Comparison of ENCODE assay signal across 8 cellular contexts in genomic region chr2:170817247-170817998, GRCh38. TPM values are rescaled to one million over a fixed set of nuclear protein-coding genes. Genes with fewer than 3 reads are reported as not detected.
A peak's percentile ranks its signal among the peaks of the same experiment; 100 is the strongest.
DNase-seq lines count a peak whose midpoint lies in the region; ATAC-seq and TF ChIP-seq lines count a peak whose summit lies in the region.

No MANE protein-coding gene starts in this region.

- H3K27ac ChIP-seq in HUES6 (ENCODE audit: low read depth, low read length) = peak overlapping the region; percentile 22; the same call in 1 of the 2 replicates
- H3K27ac ChIP-seq in gastroesophageal sphincter = no peak overlapping the region
- no peak overlapping the region for H3K27ac ChIP-seq in gastrocnemius medialis

- 0 to 2% methylated on average over 11 to 13 of the region's 59 CpGs for WGBS in gastroesophageal sphincter (ENCODE audit: low coverage in 1 of 2), 2 donors

- TF ChIP-seq POLR2A in gastroesophageal sphincter (IDR thresholded peaks at IDR 0.05) (no peak), gastrocnemius medialis (IDR thresholded peaks at IDR 0.05) (no peak)

- H3K36me3 ChIP-seq in HUES6 (ENCODE audit: control insufficient read depth, insufficient read depth, low read length) (peaks cover 5% of the 10 kb centered on the region; the same call in 1 of the 2 replicates), gastroesophageal sphincter (no peaks in the 10 kb centered on the region), gastrocnemius medialis (no peaks in the 10 kb centered on the region)

- H3K4me3 Mint-ChIP-seq in activated CD8-positive, alpha-beta T cell treated with anti-CD3 and anti-CD28 coated beads for 36 hours = peak overlapping the region; percentile 66

- no peaks in the 10 kb centered on the region for H3K9me3 ChIP-seq in HUES6 (ENCODE audit: control insufficient read depth, insufficient read depth, low read depth, low read length)
- no peaks in the 10 kb centered on the region for H3K9me3 ChIP-seq in gastroesophageal sphincter
- H3K9me3 ChIP-seq in gastrocnemius medialis = no peaks in the 10 kb centered on the region

- H3K4me3 ChIP-seq in HUES6 (ENCODE audit: low read depth, low read length) (peak overlapping the region; percentile 76), gastroesophageal sphincter (peak overlapping the region; percentile 18 to 51), gastrocnemius medialis (peak overlapping the region; percentile 42 to 62 (median 48))

- CTCF ChIA-PET in activated CD8-positive, alpha-beta T cell treated with anti-CD3 and anti-CD28 coated beads for 36 hours (lab: Charles Lee) = interaction anchor here (0.8 to 6.7 kb wide), 11 partner anchors 21 to 493 kb away, joined by 3 to 77 read pairs (median 13); partner anchors contain the start of gene ERICH2

- no peak overlapping the region for H3K27ac Mint-ChIP-seq in activated CD8-positive, alpha-beta T cell treated with anti-CD3 and anti-CD28 coated beads for 36 hours

- intact Hi-C loops in activated CD8-positive, alpha-beta T cell treated with anti-CD3 and anti-CD28 coated beads for 36 hours (cut with micrococcal nuclease) = loop anchor here (10.0 kb wide), 1 partner anchor 333 kb away; no protein-coding TSS in a partner anchor
- intact Hi-C loops in gastrocnemius medialis (cut with DNase I; ENCODE audit: low total_unique reads) = loop anchor here (10.0 kb wide), 1 partner anchor 103 kb away; the partner anchor contains the start of gene SP5

- TF ChIP-seq CTCF in activated CD8-positive, alpha-beta T cell treated with anti-CD3 and anti-CD28 coated beads for 36 hours (IDR thresholded peaks at IDR 0.05) = no peak
- no peak for TF ChIP-seq CTCF in gastroesophageal sphincter (IDR thresholded peaks at IDR 0.05)
- no peak for TF ChIP-seq CTCF in gastrocnemius medialis (IDR thresholded peaks at IDR 0.05 in 4 of 5, conservative IDR thresholded peaks at IDR 0.05 in 1 of 5)

- H3K27me3 ChIP-seq in HUES6 (ENCODE audit: control insufficient read depth, insufficient read depth, low read length) (peaks cover 94% of the 10 kb centered on the region), gastroesophageal sphincter (peaks cover 96% of the 10 kb centered on the region), gastrocnemius medialis (peaks cover 96 to 97% (median 96%) of the 10 kb centered on the region in 3 donors)

- in situ Hi-C loops in gastrocnemius medialis (cut with MboI; ENCODE audit: low sequenced_read_pairs in 4 of 4) = loop anchor here (5.0 to 25.0 kb wide), 7 partner anchors 325 to 583 kb away; no protein-coding TSS in a partner anchor

- H3K4me1 Mint-ChIP-seq in activated CD8-positive, alpha-beta T cell treated with anti-CD3 and anti-CD28 coated beads for 36 hours (ENCODE audit: low read depth) = peaks cover 57% of the 10 kb centered on the region

- H3K4me1 ChIP-seq in HUES6 (ENCODE audit: control insufficient read depth, insufficient read depth, low read length) (peaks cover 45% of the 10 kb centered on the region), gastroesophageal sphincter (peaks cover 4 to 89% (median 60%) of the 10 kb centered on the region in 3 donors), gastrocnemius medialis (peaks cover 69 to 77% of the 10 kb centered on the region in 2 donors)

- no peaks in the 10 kb centered on the region for H3K36me3 Mint-ChIP-seq in activated CD8-positive, alpha-beta T cell treated with anti-CD3 and anti-CD28 coated beads for 36 hours (ENCODE audit: low read depth)

- DNase-seq in D341Med (ENCODE audit: low spot score) = peak; percentile 52
- DNase-seq in activated CD8-positive, alpha-beta T cell treated with anti-CD3 and anti-CD28 coated beads for 36 hours = peak; percentile 43
- DNase-seq in gastrocnemius medialis = no peak
- no peak for DNase-seq in DMS114 treated with DMSO at 0.1 percent for 48 hours (lab: John Stamatoyannopoulos, UW; ENCODE audit: unreplicated experiment)
- DNase-seq in NCI-H524 treated with DMSO at 0.1 percent for 48 hours (lab: John Stamatoyannopoulos, UW) = no peak

- peak overlapping the region; percentile 90 for H3K9ac ChIP-seq in HUES6 (ENCODE audit: low read length)

- ATAC-seq in activated CD8-positive, alpha-beta T cell treated with anti-CD3 and anti-CD28 coated beads for 36 hours = peak; percentile 2
- ATAC-seq in gastroesophageal sphincter (no peak), gastrocnemius medialis (no peak), HG03039 (IDR thresholded peaks at IDR 0.05; ENCODE audit: unreplicated experiment) (no peak)

- TF ChIP-seq EP300 in gastroesophageal sphincter (IDR thresholded peaks at IDR 0.05) = no peak

- H3K27me3 Mint-ChIP-seq in activated CD8-positive, alpha-beta T cell treated with anti-CD3 and anti-CD28 coated beads for 36 hours = peaks cover 80% of the 10 kb centered on the region

- POLR2A ChIA-PET in activated CD8-positive, alpha-beta T cell treated with anti-CD3 and anti-CD28 coated beads for 36 hours (lab: Charles Lee) = interaction anchor here (1.2 to 1.3 kb wide), 2 partner anchors 8 to 68 kb away, joined by 3 to 4 read pairs; no protein-coding TSS in a partner anchor

- no peaks in the 10 kb centered on the region for H3K9me3 Mint-ChIP-seq in activated CD8-positive, alpha-beta T cell treated with anti-CD3 and anti-CD28 coated beads for 36 hours

RNA-seq across cellular contexts. Expression of gene GAD1, which starts 0.7 kb away (rescaled TPM):
- 1 to 10 TPM; 1.3 to 2.5 TPM for total RNA-seq in activated CD8-positive, alpha-beta T cell treated with anti-CD3 and anti-CD28 coated beads for 36 hours
- total RNA-seq in gastroesophageal sphincter = not detected
- total RNA-seq in gastrocnemius medialis = not detected

RNA-seq across cellular contexts. Expression of gene ERICH2, which starts 47.2 kb away (rescaled TPM):
- not detected for total RNA-seq in activated CD8-positive, alpha-beta T cell treated with anti-CD3 and anti-CD28 coated beads for 36 hours
- total RNA-seq in gastroesophageal sphincter = not detected
- not detected for total RNA-seq in gastrocnemius medialis

Comparison
In these comparisons a context has a peak if more than half of its experiments do, and no peak if none do; other contexts are left out.
1. DNase-seq: peak in D341Med (single experiment) and activated CD8-positive, alpha-beta T cell treated with anti-CD3 and anti-CD28 coated beads for 36 hours (single experiment); none in gastrocnemius medialis (0 of 2), DMS114 treated with DMSO at 0.1 percent for 48 hours (single experiment) and NCI-H524 treated with DMSO at 0.1 percent for 48 hours (single experiment).
2. Peak in every context shown above with its lines, with median percentiles within 50 percentile points of each other: H3K4me3 ChIP-seq.